ENCODE assay signal across 16 cellular contexts in genomic region chr3:67044955-67045354, GRCh38.
"Had no signal": no experiment of that assay in that cellular context is flagged by ENCODE, and none has a peak within 500 bp of the region (broad histone marks: within the 10 kb centered on the region; RNA-seq: fewer than 3 reads in every experiment).

No MANE protein-coding gene starts in this region.

- H3K36me3 ChIP-seq: heart left ventricle, neutrophil, transverse colon had no signal

- H3K4me1 ChIP-seq: transverse colon had no signal

- H3K9me3 ChIP-seq: heart left ventricle, neutrophil, transverse colon had no signal

- H3K27ac ChIP-seq: heart left ventricle, neutrophil, transverse colon had no signal

- H3K27me3 ChIP-seq: heart left ventricle, neutrophil, transverse colon had no signal

- H3K4me3 ChIP-seq: heart left ventricle, smooth muscle cell, transverse colon had no signal

- ATAC-seq: activated CD8-positive, alpha-beta T cell treated with anti-CD3 and anti-CD28 coated beads for 36 hours; activated T-cell treated with anti-CD3 and anti-CD28 coated beads, Interleukin-2, amount 50 U/mL, for 72 hours; heart left ventricle; right cardiac atrium; stimulated activated effector memory CD8-positive, alpha-beta T cell treated with anti-CD3 and anti-CD28 coated beads, Interleukin-12 subunit alpha, Interleukin-12 subunit beta, amount 100 ng/mL, for 72 hours had no signal

- H3K4me2 ChIP-seq: smooth muscle cell had no signal

- DNase-seq: activated CD8-positive, alpha-beta memory T cell treated with anti-CD3 and anti-CD28 coated beads, Interleukin-2, amount 50 U/mL, for 4 hours; activated CD8-positive, alpha-beta T cell treated with anti-CD3 and anti-CD28 coated beads for 36 hours; activated gamma-delta T cell treated with Interleukin-2 at 50 U/mL for 16 hours; activated naive CD8-positive, alpha-beta T cell treated with anti-CD3 and anti-CD28 coated beads, Interleukin-2, amount 10 ng/mL, durations not matched to agents 7 days and 5 days; activated T-cell treated with anti-CD3 and anti-CD28 coated beads, Interleukin-2, amount 50 U/mL, for 72 hours; anterior cingulate cortex; foreskin melanocyte; heart left ventricle; midbrain; posterior cingulate gyrus; right cardiac atrium; substantia nigra; transverse colon had no signal
